ENCODE assay signal across 15 cellular contexts in the genomic region with DNA sequence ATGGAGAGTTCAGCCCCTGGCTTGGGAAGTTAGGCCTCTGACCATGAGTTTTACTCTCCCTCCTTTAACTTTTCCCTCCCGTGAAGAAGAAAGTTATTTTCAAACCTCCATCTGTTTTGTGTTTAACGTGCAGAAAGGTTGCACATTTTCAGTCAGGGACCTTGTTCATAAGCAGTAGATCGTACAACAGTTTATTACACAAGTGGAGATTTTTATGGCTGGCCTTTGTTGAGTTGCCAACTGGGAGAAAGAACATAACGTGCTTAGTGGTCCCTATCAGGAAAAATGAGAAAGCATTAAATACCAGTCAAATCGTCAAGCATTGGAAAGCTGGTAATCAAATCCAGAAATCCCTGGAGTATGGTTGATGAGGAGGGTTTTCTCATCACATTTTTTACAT.
DNase-seq lines count a peak whose midpoint lies in the region; ATAC-seq and TF ChIP-seq lines count a peak whose summit lies in the region.
"Had no signal": no experiment of that assay in that cellular context is flagged by ENCODE, and none has a peak within 500 bp of the region (broad histone marks: within the 10 kb centered on the region; RNA-seq: fewer than 3 reads in every experiment).

No MANE protein-coding gene starts in this region.

- H3K9me3 ChIP-seq in sigmoid colon (no peaks in the 10 kb centered on the region), uterus (no peaks in the 10 kb centered on the region), left lung (no peaks in the 10 kb centered on the region)
- H3K9me3 ChIP-seq: BLaER1 treated with 17β-estradiol and CSF1 and Interleukin-3, amounts not matched to agents 10 nM and 100 nM had no signal

- TF ChIP-seq EP300 in sigmoid colon (IDR thresholded peaks at IDR 0.05) = peak in 1 of 4 donors; percentile 80

- H3K4me1 ChIP-seq in sigmoid colon (peaks cover 0 to 42% (median 36%) of the 10 kb centered on the region in 4 donors), uterus (no peaks in the 10 kb centered on the region), left lung (no peaks in the 10 kb centered on the region)
- H3K4me1 ChIP-seq: BLaER1 treated with 17β-estradiol and CSF1 and Interleukin-3, amounts not matched to agents 10 nM and 100 nM had no signal

- H3K4me3 ChIP-seq in fibroblast of villous mesenchyme (ENCODE audit: low read depth, low read length) (no peak overlapping the region), sigmoid colon (no peak overlapping the region), uterus (no peak overlapping the region), left lung (no peak overlapping the region)
- H3K4me3 ChIP-seq: BLaER1 treated with 17β-estradiol and CSF1 and Interleukin-3, amounts not matched to agents 10 nM and 100 nM; GM23248 had no signal

- WGBS in sigmoid colon, 2 donors = 20 to 65% methylated on average over 5 of the region's 5 CpGs

- peak overlapping the region in 3 of 4 donors; percentile 75 to 79 (median 76) for H3K27ac ChIP-seq in sigmoid colon
- H3K27ac ChIP-seq in uterus = peak overlapping the region; percentile 74 to 76
- no peak overlapping the region for H3K27ac ChIP-seq in left lung
- H3K27ac ChIP-seq: BLaER1 treated with 17β-estradiol and CSF1 and Interleukin-3, amounts not matched to agents 10 nM and 100 nM; GM23248; HL-60 had no signal

- ATAC-seq in left lung = no peak

- peak; percentile 14 for DNase-seq in EH (ENCODE audit: low read depth)
- peak; percentile 20 for DNase-seq in fibroblast of villous mesenchyme (ENCODE audit: low read depth)
- DNase-seq in sigmoid colon = no peak
- peak in 1 of 2 donors; percentile 47 for DNase-seq in uterus
- no peak for DNase-seq in T-helper 2 cell
- DNase-seq in left lung = no peak
- no peak for DNase-seq in activated effector memory CD4-positive, alpha-beta T cell treated with anti-CD3 and anti-CD28 coated beads, Interleukin-2, amount 50 U/mL, for 16 hours
- DNase-seq: 8988T; ACHN; CD4-positive, CD25-positive, alpha-beta regulatory T cell; DMS53; GM23248; H7 had no signal

- no peak for TF ChIP-seq POLR2A in sigmoid colon (IDR thresholded peaks at IDR 0.05)
- no peak for TF ChIP-seq POLR2A in uterus (IDR thresholded peaks at IDR 0.05)

- TF ChIP-seq CTCF in fibroblast of villous mesenchyme (IDR thresholded peaks at IDR 0.05; ENCODE audit: insufficient read depth, low read depth, low read length) = no peak
- no peak for TF ChIP-seq CTCF in sigmoid colon (IDR thresholded peaks at IDR 0.05)
- TF ChIP-seq CTCF in uterus (IDR thresholded peaks at IDR 0.05) = no peak
- TF ChIP-seq CTCF in left lung (IDR thresholded peaks at IDR 0.05) = no peak

- H3K36me3 ChIP-seq in sigmoid colon (no peaks in the 10 kb centered on the region), uterus (no peaks in the 10 kb centered on the region), left lung (no peaks in the 10 kb centered on the region)
- H3K36me3 ChIP-seq: BLaER1 treated with 17β-estradiol and CSF1 and Interleukin-3, amounts not matched to agents 10 nM and 100 nM had no signal

- intact Hi-C loops in sigmoid colon (cut with DNase I) (loop anchor here (2.0 to 10.0 kb wide), 4 partner anchors 119 to 291 kb away; no protein-coding TSS in a partner anchor), uterus (cut with DNase I; ENCODE audit: low total_unique reads) (no loop called here), left lung (cut with DNase I) (no loop called here)

- no peaks in the 10 kb centered on the region for H3K27me3 ChIP-seq in sigmoid colon
- no peaks in the 10 kb centered on the region for H3K27me3 ChIP-seq in uterus
- peaks cover 3 to 25% of the 10 kb centered on the region in 2 donors for H3K27me3 ChIP-seq in left lung
- H3K27me3 ChIP-seq: BLaER1 treated with 17β-estradiol and CSF1 and Interleukin-3, amounts not matched to agents 10 nM and 100 nM had no signal

Comparison
In these comparisons a context has a peak if more than half of its experiments do, and no peak if none do; other contexts are left out.
1. DNase-seq: peak in EH (single experiment) and fibroblast of villous mesenchyme (single experiment); none in sigmoid colon (single experiment), T-helper 2 cell (0 of 5), left lung (0 of 2) and activated effector memory CD4-positive, alpha-beta T cell treated with anti-CD3 and anti-CD28 coated beads, Interleukin-2, amount 50 U/mL, for 16 hours (single experiment).
2. H3K27ac ChIP-seq: peak in sigmoid colon (3 of 4) and uterus (2 of 2); none in left lung (0 of 2).